In genomic region chr12:122001379-122002209, GRCh38 we compare ENCODE assay signal across 13 cellular contexts. TPM values are rescaled to one million over a fixed set of nuclear protein-coding genes. Genes with fewer than 3 reads are reported as not detected.
DNase-seq lines count a peak whose midpoint lies in the region; ATAC-seq and TF ChIP-seq lines count a peak whose summit lies in the region.
"Had no signal": no experiment of that assay in that cellular context is flagged by ENCODE, and none has a peak within 500 bp of the region (broad histone marks: within the 10 kb centered on the region; RNA-seq: fewer than 3 reads in every experiment).

No MANE protein-coding gene starts in this region.

- POLR2A ChIA-PET in SK-N-SH (lab: Yijun Ruan, JAX) = no interaction called here

- H3K36me3 ChIP-seq in SK-N-SH (replicated peaks in 1 of 2; ENCODE audit: control insufficient read depth in 1 of 2, insufficient read depth in 2 of 2, low read length in 1 of 2) = peaks cover 0 to 3% of the 10 kb centered on the region in 2 experiments

- H3K27me3 Mint-ChIP-seq in glutamatergic neuron (ENCODE audit: unreplicated experiment) = peaks cover 8% of the 10 kb centered on the region
- H3K27me3 Mint-ChIP-seq in activated T-helper 2 cell treated with anti-CD3 and anti-CD28 coated beads, Interferon-gamma antibody, Interleukin-2, Interleukin-4, amounts not matched to agents 10 μg/mL and 5 μg/mL and 100 μg/mL, durations not matched to agents 14 hours and 24 hours and 36 hours (ENCODE audit: low read depth) = peaks cover 23% of the 10 kb centered on the region

- H3K4me1 ChIP-seq in SK-N-SH (ENCODE audit: control insufficient read depth in 1 of 2, insufficient read depth in 2 of 2, low read depth in 1 of 2, low read length in 1 of 2) = peaks cover 0 to under 1% of the 10 kb centered on the region in 2 experiments; a peak in 1 of 4 replicates

- no peaks in the 10 kb centered on the region for H3K79me2 ChIP-seq in SK-N-SH (ENCODE audit: insufficient read depth)

- DNase-seq in NCI-H2081 (lab: John Stamatoyannopoulos, UW) = peak; percentile 54 to 63
- DNase-seq in NCI-H2081 treated with DMSO at 0.1 percent for 48 hours (lab: John Stamatoyannopoulos, UW) = no peak
- peak; percentile 13 for DNase-seq in NCI-H748 treated with DMSO at 0.1 percent for 48 hours (lab: John Stamatoyannopoulos, UW)
- peak; percentile 71 for DNase-seq in glutamatergic neuron
- DNase-seq in activated T-helper 2 cell treated with anti-CD3 and anti-CD28 coated beads, Interferon-gamma antibody, Interleukin-2, Interleukin-4, amounts not matched to agents 10 μg/mL and 5 μg/mL and 100 μg/mL, durations not matched to agents 14 hours and 24 hours and 36 hours (ENCODE audit: low spot score) = no peak
- no peak for DNase-seq in SK-N-SH
- DNase-seq: activated CD8-positive, alpha-beta memory T cell treated with anti-CD3 and anti-CD28 coated beads, Interleukin-2, amount 10 ng/mL, durations not matched to agents 7 days and 5 days; effector CD8-positive, alpha-beta T cell; mesendoderm had no signal

- H3K9ac ChIP-seq in SK-N-SH = no peak overlapping the region

- H3K27ac ChIP-seq in temporal lobe (ENCODE audit: low read depth, low read length) (peak overlapping the region; percentile 42), SK-N-SH (ENCODE audit: low read depth in 2 of 2, low read length in 1 of 2) (no peak overlapping the region)
- H3K27ac ChIP-seq: A549 had no signal

- TF ChIP-seq CTCF in glutamatergic neuron (IDR thresholded peaks at IDR 0.05; ENCODE audit: partially characterized antibody, unreplicated experiment) = no peak
- no peak for TF ChIP-seq CTCF in SK-N-SH (IDR thresholded peaks at IDR 0.05)

- no peaks in the 10 kb centered on the region for H4K20me1 ChIP-seq in SK-N-SH (ENCODE audit: insufficient read depth)

- CTCF ChIA-PET in SK-N-SH (lab: Yijun Ruan, JAX) = interaction anchor here (1.0 kb wide), 1 partner anchor 22 kb away, joined by 3 read pairs; no protein-coding TSS in a partner anchor

- H3K9me3 ChIP-seq in SK-N-SH = peaks cover 10% of the 10 kb centered on the region

- peaks cover 2% of the 10 kb centered on the region for H3F3A ChIP-seq in SK-N-SH (replicated peaks; ENCODE audit: insufficient read depth)

- no peak for ATAC-seq in GM21825 (IDR thresholded peaks at IDR 0.05; ENCODE audit: unreplicated experiment)
- ATAC-seq: A549; activated CD8-positive, alpha-beta memory T cell treated with anti-CD3 and anti-CD28 coated beads, Interleukin-2, amount 10 ng/mL, durations not matched to agents 7 days and 5 days had no signal

- H3K27ac Mint-ChIP-seq in glutamatergic neuron (ENCODE audit: unreplicated experiment) = peak overlapping the region; percentile 97
- no peak overlapping the region for H3K27ac Mint-ChIP-seq in activated T-helper 2 cell treated with anti-CD3 and anti-CD28 coated beads, Interferon-gamma antibody, Interleukin-2, Interleukin-4, amounts not matched to agents 10 μg/mL and 5 μg/mL and 100 μg/mL, durations not matched to agents 14 hours and 24 hours and 36 hours
- H3K27ac Mint-ChIP-seq: activated CD8-positive, alpha-beta memory T cell treated with anti-CD3 and anti-CD28 coated beads, Interleukin-2, amount 10 ng/mL, durations not matched to agents 7 days and 5 days; T-helper 2 cell treated with Interferon-gamma antibody and Interleukin-4, amounts not matched to agents 5 μg/mL and 100 μg/mL, for 36 hours had no signal

- peak overlapping the region; percentile 58 for H3K4me3 Mint-ChIP-seq in glutamatergic neuron (ENCODE audit: unreplicated experiment)
- H3K4me3 Mint-ChIP-seq in activated T-helper 2 cell treated with anti-CD3 and anti-CD28 coated beads, Interferon-gamma antibody, Interleukin-2, Interleukin-4, amounts not matched to agents 10 μg/mL and 5 μg/mL and 100 μg/mL, durations not matched to agents 14 hours and 24 hours and 36 hours (ENCODE audit: low read depth) = no peak overlapping the region
- H3K4me3 Mint-ChIP-seq: activated CD8-positive, alpha-beta memory T cell treated with anti-CD3 and anti-CD28 coated beads, Interleukin-2, amount 10 ng/mL, durations not matched to agents 7 days and 5 days; T-helper 2 cell treated with Interferon-gamma antibody and Interleukin-4, amounts not matched to agents 5 μg/mL and 100 μg/mL, for 36 hours had no signal

- 94% methylated on average over 18 of the region's 18 CpGs for WGBS in SK-N-SH (ENCODE audit: low lambda C conversion rate)

- TF ChIP-seq EP300 in SK-N-SH (IDR thresholded peaks at IDR 0.05; ENCODE audit: borderline replicate concordance in 1 of 2, low read depth in 1 of 2, low read length in 1 of 2) = no peak

- H3K36me3 Mint-ChIP-seq in glutamatergic neuron (ENCODE audit: unreplicated experiment) = peaks cover 16% of the 10 kb centered on the region
- H3K36me3 Mint-ChIP-seq in activated T-helper 2 cell treated with anti-CD3 and anti-CD28 coated beads, Interferon-gamma antibody, Interleukin-2, Interleukin-4, amounts not matched to agents 10 μg/mL and 5 μg/mL and 100 μg/mL, durations not matched to agents 14 hours and 24 hours and 36 hours (ENCODE audit: low read depth) = no peaks in the 10 kb centered on the region

- H2AFZ ChIP-seq in SK-N-SH (ENCODE audit: low read depth) = no peak overlapping the region

- intact Hi-C loops in activated T-helper 2 cell treated with anti-CD3 and anti-CD28 coated beads, Interferon-gamma antibody, Interleukin-2, Interleukin-4, amounts not matched to agents 10 μg/mL and 5 μg/mL and 100 μg/mL, durations not matched to agents 14 hours and 24 hours and 36 hours (cut with micrococcal nuclease) = no loop called here

- H3K4me3 ChIP-seq in SK-N-SH (ENCODE audit: low read depth in 2 of 2, low read length in 1 of 2) = no peak overlapping the region
- H3K4me3 ChIP-seq: A549 had no signal

- no peaks in the 10 kb centered on the region for H3K27me3 ChIP-seq in SK-N-SH (ENCODE audit: insufficient read depth)

- peaks cover 11% of the 10 kb centered on the region for H3K9me3 Mint-ChIP-seq in glutamatergic neuron (ENCODE audit: unreplicated experiment)
- peaks cover 6% of the 10 kb centered on the region for H3K9me3 Mint-ChIP-seq in activated T-helper 2 cell treated with anti-CD3 and anti-CD28 coated beads, Interferon-gamma antibody, Interleukin-2, Interleukin-4, amounts not matched to agents 10 μg/mL and 5 μg/mL and 100 μg/mL, durations not matched to agents 14 hours and 24 hours and 36 hours
- H3K9me3 Mint-ChIP-seq: T-helper 2 cell treated with Interferon-gamma antibody and Interleukin-4, amounts not matched to agents 5 μg/mL and 100 μg/mL, for 36 hours had no signal

- peaks cover 32% of the 10 kb centered on the region for H3K4me1 Mint-ChIP-seq in glutamatergic neuron (ENCODE audit: low read depth, unreplicated experiment)
- H3K4me1 Mint-ChIP-seq in activated T-helper 2 cell treated with anti-CD3 and anti-CD28 coated beads, Interferon-gamma antibody, Interleukin-2, Interleukin-4, amounts not matched to agents 10 μg/mL and 5 μg/mL and 100 μg/mL, durations not matched to agents 14 hours and 24 hours and 36 hours (ENCODE audit: low read depth) = peaks cover 4% of the 10 kb centered on the region

- no peak overlapping the region for H3K4me2 ChIP-seq in SK-N-SH
- H3K4me2 ChIP-seq: A549 had no signal

- TF ChIP-seq RAD21 in SK-N-SH (IDR thresholded peaks at IDR 0.05; ENCODE audit: low read length) = no peak

- no peaks in the 10 kb centered on the region for H3K9me2 ChIP-seq in SK-N-SH

TF ChIP-seq in SK-N-SH, 30 proteins besides CTCF, POLR2A, EP300 and RAD21:
- TF ChIP-seq PBX3 (IDR thresholded peaks at IDR 0.05) (no peak), GATA2 (CRISPR knock-in tag; IDR thresholded peaks at IDR 0.05) (no peak)
- TF ChIP-seq, protein P1, sequence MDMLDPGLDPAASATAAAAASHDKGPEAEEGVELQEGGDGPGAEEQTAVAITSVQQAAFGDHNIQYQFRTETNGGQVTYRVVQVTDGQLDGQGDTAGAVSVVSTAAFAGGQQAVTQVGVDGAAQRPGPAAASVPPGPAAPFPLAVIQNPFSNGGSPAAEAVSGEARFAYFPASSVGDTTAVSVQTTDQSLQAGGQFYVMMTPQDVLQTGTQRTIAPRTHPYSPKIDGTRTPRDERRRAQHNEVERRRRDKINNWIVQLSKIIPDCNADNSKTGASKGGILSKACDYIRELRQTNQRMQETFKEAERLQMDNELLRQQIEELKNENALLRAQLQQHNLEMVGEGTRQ (IDR thresholded peaks at IDR 0.05; ENCODE audit: borderline replicate concordance, low read depth, low read length) = no peak
TF ChIP-seq in SK-N-SH: peak in this region for 0.

RNA-seq across cellular contexts. Expression of gene BCL7A, which starts 20.1 kb away (rescaled TPM):
- total RNA-seq in glutamatergic neuron (ENCODE audit: unreplicated experiment) (148 TPM), temporal lobe (54.3 TPM)
- total RNA-seq in activated T-helper 2 cell treated with anti-CD3 and anti-CD28 coated beads, Interferon-gamma antibody, Interleukin-2, Interleukin-4, amounts not matched to agents 10 μg/mL and 5 μg/mL and 100 μg/mL, durations not matched to agents 14 hours and 24 hours and 36 hours = 11.4 and 12.5 TPM in 2 replicates
- 30.8 and 34.0 TPM in 2 replicates for polyA plus RNA-seq in SK-N-SH (2012; rRNA removed)
- polyA plus RNA-seq in SK-N-SH (2012; cell fraction: cytosol; rRNA removed) = 25.4 and 30.9 TPM in 2 replicates
- 34.6 and 39.6 TPM in 2 replicates for polyA plus RNA-seq in SK-N-SH (2012; cell fraction: nucleus; rRNA removed)

Comparison
In these comparisons a context has a peak if more than half of its experiments do, and no peak if none do; other contexts are left out.
1. DNase-seq: peak in NCI-H2081 (2 of 2), NCI-H748 treated with DMSO at 0.1 percent for 48 hours (single experiment) and glutamatergic neuron (single experiment); none in NCI-H2081 treated with DMSO at 0.1 percent for 48 hours (single experiment), activated T-helper 2 cell treated with anti-CD3 and anti-CD28 coated beads, Interferon-gamma antibody, Interleukin-2, Interleukin-4, amounts not matched to agents 10 μg/mL and 5 μg/mL and 100 μg/mL, durations not matched to agents 14 hours and 24 hours and 36 hours (single experiment) and SK-N-SH (single experiment).